Comparison of ENCODE assay signal across 13 cellular contexts in genomic region chr17:54754560-54754959, GRCh38.
DNase-seq lines count a peak whose midpoint lies in the region; ATAC-seq and TF ChIP-seq lines count a peak whose summit lies in the region.
"Had no signal": no experiment of that assay in that cellular context is flagged by ENCODE, and none has a peak within 500 bp of the region (broad histone marks: within the 10 kb centered on the region; RNA-seq: fewer than 3 reads in every experiment).

No MANE protein-coding gene starts in this region.

- H3K4me1 Mint-ChIP-seq in HFFc6 (ENCODE audit: low read depth) (no peaks in the 10 kb centered on the region), progenitor cell of endocrine pancreas (ENCODE audit: low read depth) (no peaks in the 10 kb centered on the region)
- H3K4me1 Mint-ChIP-seq: activated naive CD4-positive, alpha-beta T cell treated with anti-CD3 and anti-CD28 coated beads, Interleukin-2, amount 50 U/mL, for 24 hours had no signal

- H3K9me3 Mint-ChIP-seq in HFFc6 (peaks cover 21% of the 10 kb centered on the region), progenitor cell of endocrine pancreas (ENCODE audit: low read depth) (no peaks in the 10 kb centered on the region)
- H3K9me3 Mint-ChIP-seq: activated naive CD4-positive, alpha-beta T cell treated with anti-CD3 and anti-CD28 coated beads, Interleukin-2, amount 50 U/mL, for 24 hours; CD8-positive, alpha-beta T cell had no signal

- no peaks in the 10 kb centered on the region for H3K36me3 Mint-ChIP-seq in HFFc6 (ENCODE audit: low read depth)
- H3K36me3 Mint-ChIP-seq in progenitor cell of endocrine pancreas (ENCODE audit: insufficient read depth) = no peaks in the 10 kb centered on the region
- H3K36me3 Mint-ChIP-seq: activated naive CD4-positive, alpha-beta T cell treated with anti-CD3 and anti-CD28 coated beads, Interleukin-2, amount 50 U/mL, for 24 hours; CD8-positive, alpha-beta T cell had no signal

- H3K27me3 Mint-ChIP-seq in HFFc6 (ENCODE audit: insufficient read depth) = no peaks in the 10 kb centered on the region; the same call in 1 of the 2 replicates
- H3K27me3 Mint-ChIP-seq in progenitor cell of endocrine pancreas = no peaks in the 10 kb centered on the region
- H3K27me3 Mint-ChIP-seq: effector memory CD8-positive, alpha-beta T cell had no signal

- H3K27ac Mint-ChIP-seq in HFFc6 (no peak overlapping the region), progenitor cell of endocrine pancreas (no peak overlapping the region)
- H3K27ac Mint-ChIP-seq: activated naive CD4-positive, alpha-beta T cell treated with anti-CD3 and anti-CD28 coated beads, Interleukin-2, amount 50 U/mL, for 24 hours; CD8-positive, alpha-beta T cell; effector memory CD8-positive, alpha-beta T cell had no signal

- no peak for ATAC-seq in HG02973 (IDR thresholded peaks at IDR 0.05; ENCODE audit: unreplicated experiment)
- ATAC-seq in HG02852 (IDR thresholded peaks at IDR 0.05; ENCODE audit: unreplicated experiment) = no peak
- ATAC-seq: CD8-positive, alpha-beta T cell; effector memory CD8-positive, alpha-beta T cell had no signal

- in situ Hi-C loops in SK-MEL-5 (cut with HindIII; ENCODE audit: low pct_unique_long_range_greater_than_20kb, low sequenced_read_pairs) = no loop called here

- TF ChIP-seq CTCF in HFFc6 (IDR thresholded peaks at IDR 0.05) (peak; percentile 40), progenitor cell of endocrine pancreas (IDR thresholded peaks at IDR 0.05; ENCODE audit: unreplicated experiment) (peak; percentile 28)

- H3K4me3 Mint-ChIP-seq in HFFc6 (no peak overlapping the region), progenitor cell of endocrine pancreas (ENCODE audit: low read depth) (no peak overlapping the region)
- H3K4me3 Mint-ChIP-seq: activated naive CD4-positive, alpha-beta T cell treated with anti-CD3 and anti-CD28 coated beads, Interleukin-2, amount 50 U/mL, for 24 hours; CD8-positive, alpha-beta T cell; effector memory CD8-positive, alpha-beta T cell had no signal

- peak; percentile 18 to 23 for DNase-seq in activated T-cell treated with anti-CD3 and anti-CD28 coated beads, Interleukin-2, amount 50 U/mL, for 48 hours
- DNase-seq in activated T-cell treated with anti-CD3 and anti-CD28 coated beads for 4 hours (no peak), HFFc6 (no peak), SK-MEL-5 (ENCODE audit: low read depth, low spot score) (peak; percentile 66), progenitor cell of endocrine pancreas (ENCODE audit: low spot score, unreplicated experiment) (no peak), NCI-H2171 treated with DMSO at 0.1 percent for 48 hours (lab: John Stamatoyannopoulos, UW) (no peak)
- DNase-seq: CD8-positive, alpha-beta T cell; effector memory CD8-positive, alpha-beta T cell; kidney; NCI-H1092 treated with DMSO at 0.1 percent for 48 hours had no signal

Comparison
In these comparisons a context has a peak if more than half of its experiments do, and no peak if none do; other contexts are left out.
1. DNase-seq: peak in activated T-cell treated with anti-CD3 and anti-CD28 coated beads, Interleukin-2, amount 50 U/mL, for 48 hours (2 of 2) and SK-MEL-5 (single experiment); none in activated T-cell treated with anti-CD3 and anti-CD28 coated beads for 4 hours (single experiment), HFFc6 (single experiment), progenitor cell of endocrine pancreas (single experiment) and NCI-H2171 treated with DMSO at 0.1 percent for 48 hours (single experiment).